ENCODE assay signal across 8 cellular contexts in the genomic region with DNA sequence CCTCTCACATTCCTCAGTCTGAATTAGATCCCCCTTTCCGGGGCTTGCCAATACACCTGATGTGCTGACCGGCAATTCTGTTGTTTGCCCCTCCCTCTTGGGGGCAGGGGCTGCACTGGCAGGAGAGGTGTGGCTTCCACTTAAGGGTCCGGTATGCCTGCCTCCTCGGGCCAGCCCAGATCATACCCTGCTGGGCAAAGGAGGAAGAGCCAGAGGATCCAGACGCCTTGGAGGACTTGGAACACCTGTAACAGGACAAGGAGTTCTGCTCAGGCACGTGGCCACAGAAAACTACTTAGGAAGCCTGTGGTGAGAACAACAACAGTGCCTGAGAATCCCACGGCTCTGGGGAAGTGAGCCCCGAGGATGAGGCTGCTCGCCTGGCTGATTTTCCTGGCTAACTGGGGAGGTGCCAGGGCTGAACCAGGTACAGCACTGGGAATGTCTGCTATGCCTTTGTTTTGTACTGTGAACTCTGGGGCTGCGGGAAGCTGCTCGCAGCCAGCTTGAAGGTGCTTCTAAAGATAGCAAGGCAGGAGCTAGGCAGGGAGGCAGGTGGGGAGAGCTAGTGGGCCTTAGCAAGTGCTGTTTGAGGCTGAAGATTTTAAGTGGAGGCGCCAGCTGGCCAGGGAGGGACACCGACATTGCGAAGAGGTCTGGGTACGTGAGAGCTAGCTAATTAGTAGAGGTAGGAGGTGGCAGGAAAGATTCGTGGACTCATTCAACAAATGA. TPM values are rescaled to one million over a fixed set of nuclear protein-coding genes. Genes with fewer than 3 reads are reported as not detected.
DNase-seq lines count a peak whose midpoint lies in the region; ATAC-seq and TF ChIP-seq lines count a peak whose summit lies in the region.

A gene with protein sequence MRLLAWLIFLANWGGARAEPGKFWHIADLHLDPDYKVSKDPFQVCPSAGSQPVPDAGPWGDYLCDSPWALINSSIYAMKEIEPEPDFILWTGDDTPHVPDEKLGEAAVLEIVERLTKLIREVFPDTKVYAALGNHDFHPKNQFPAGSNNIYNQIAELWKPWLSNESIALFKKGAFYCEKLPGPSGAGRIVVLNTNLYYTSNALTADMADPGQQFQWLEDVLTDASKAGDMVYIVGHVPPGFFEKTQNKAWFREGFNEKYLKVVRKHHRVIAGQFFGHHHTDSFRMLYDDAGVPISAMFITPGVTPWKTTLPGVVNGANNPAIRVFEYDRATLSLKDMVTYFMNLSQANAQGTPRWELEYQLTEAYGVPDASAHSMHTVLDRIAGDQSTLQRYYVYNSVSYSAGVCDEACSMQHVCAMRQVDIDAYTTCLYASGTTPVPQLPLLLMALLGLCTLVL (plus strand): TSS at position 183 of the 732 bp plus-strand sequence. CDS start 184 bp downstream, at position 367.

- POLR2A ChIA-PET in CD8-positive, alpha-beta T cell (lab: Charles Lee), result interaction anchor here (0.7 kb wide), 1 partner anchor 234 kb away, joined by 3 read pairs; no protein-coding TSS in a partner anchor

- 6% methylated on average over 6 of the region's 16 CpGs; no CpG with 5 or more reads in 1 of the 2 donors for WGBS in gastroesophageal sphincter (ENCODE audit: low coverage in 1 of 2), 2 donors
- 5 to 8% (median 6%) methylated on average over 16 of the region's 16 CpGs for WGBS in spleen, 5 donors

- intact Hi-C loops in CD8-positive, alpha-beta T cell (cut with DNase I, micrococcal nuclease), result no loop called here
- intact Hi-C loops in spleen (cut with DNase I; ENCODE audit: low total_unique reads) (no loop called here), left ventricle myocardium superior (cut with micrococcal nuclease) (no loop called here)

- no peak for ATAC-seq in CD8-positive, alpha-beta T cell
- ATAC-seq in SK-N-SH treated with all-trans-retinoic acid at 6 μM for 48 hours (peak; percentile 93), gastroesophageal sphincter (peak; percentile 36), HG03442 (IDR thresholded peaks at IDR 0.05; ENCODE audit: unreplicated experiment) (no peak), GM18502 (IDR thresholded peaks at IDR 0.05; ENCODE audit: poor library complexity, unreplicated experiment) (no peak), left ventricle myocardium superior (no peak)

- no peaks in the 10 kb centered on the region for H3K9me3 Mint-ChIP-seq in CD8-positive, alpha-beta T cell

- TF ChIP-seq EP300 in gastroesophageal sphincter (IDR thresholded peaks at IDR 0.05), result no peak

- H3K27ac ChIP-seq in CD8-positive, alpha-beta T cell (ENCODE audit: low read depth, low read length), result no peak within 1 kb of the TSS
- H3K27ac ChIP-seq in gastroesophageal sphincter (no peak within 1 kb of the TSS), spleen (no peak within 1 kb of the TSS)

- H3K9me3 ChIP-seq in CD8-positive, alpha-beta T cell (ENCODE audit: low read length), result no peaks in the 10 kb centered on the region
- H3K9me3 ChIP-seq in gastroesophageal sphincter, result no peaks in the 10 kb centered on the region
- H3K9me3 ChIP-seq in spleen, result no peaks in the 10 kb centered on the region

- CTCF ChIA-PET in CD8-positive, alpha-beta T cell (lab: Charles Lee), result interaction anchor here (1.0 to 9.3 kb wide), 2 partner anchors 22 to 44 kb away, joined by 3 to 115 read pairs; no protein-coding TSS in a partner anchor

- peaks cover 15% of the 10 kb centered on the region for H3K4me1 Mint-ChIP-seq in CD8-positive, alpha-beta T cell (ENCODE audit: low read depth)

- H3K4me1 ChIP-seq in CD8-positive, alpha-beta T cell (ENCODE audit: insufficient read depth, low read length), result peaks cover 6% of the 10 kb centered on the region
- H3K4me1 ChIP-seq in gastroesophageal sphincter (peaks cover 0 to 8% (median 0%) of the 10 kb centered on the region in 3 donors), spleen (peaks cover 0 to 35% (median 10%) of the 10 kb centered on the region in 6 donors)

- no peak for TF ChIP-seq POLR2A in gastroesophageal sphincter (IDR thresholded peaks at IDR 0.05)
- no peak for TF ChIP-seq POLR2A in spleen (IDR thresholded peaks at IDR 0.05)

- H3K27me3 Mint-ChIP-seq in CD8-positive, alpha-beta T cell (ENCODE audit: low read depth), result peaks cover 20% of the 10 kb centered on the region

- TF ChIP-seq CTCF in CD8-positive, alpha-beta T cell (IDR thresholded peaks at IDR 0.05), result no peak
- TF ChIP-seq CTCF in gastroesophageal sphincter (IDR thresholded peaks at IDR 0.05), result no peak
- no peak for TF ChIP-seq CTCF in spleen (IDR thresholded peaks at IDR 0.05 in 8 of 11, conservative IDR thresholded peaks at IDR 0.05 in 3 of 11)

- no peak within 1 kb of the TSS for H3K27ac Mint-ChIP-seq in CD8-positive, alpha-beta T cell

- no peaks in the 10 kb centered on the region for H3K27me3 ChIP-seq in CD8-positive, alpha-beta T cell (ENCODE audit: insufficient read depth, low read length)
- H3K27me3 ChIP-seq in gastroesophageal sphincter (peaks cover 45% of the 10 kb centered on the region), spleen (replicated peaks in 1 of 7) (peaks cover 0 to 35% (median 0%) of the 10 kb centered on the region in 7 donors)

- DNase-seq in CD8-positive, alpha-beta T cell, result no peak
- peak; percentile 71 for DNase-seq in HK-2 (ENCODE audit: unreplicated experiment)
- DNase-seq in spleen, result peak; percentile 49
- DNase-seq in left ventricle myocardium superior, result no peak

- H3K4me3 Mint-ChIP-seq in CD8-positive, alpha-beta T cell, result peak within 1 kb of the TSS; percentile 42

- peak within 1 kb of the TSS; percentile 11 for H3K4me3 ChIP-seq in CD8-positive, alpha-beta T cell (ENCODE audit: low read depth, low read length)
- no peak within 1 kb of the TSS for H3K4me3 ChIP-seq in gastroesophageal sphincter
- peak within 1 kb of the TSS in 2 of 8 donors; percentile 2 to 48 for H3K4me3 ChIP-seq in spleen

- H3K36me3 ChIP-seq in CD8-positive, alpha-beta T cell (ENCODE audit: insufficient read depth, low read length), result no peaks in the 10 kb centered on the region
- H3K36me3 ChIP-seq in gastroesophageal sphincter (no peaks in the 10 kb centered on the region), spleen (no peaks in the 10 kb centered on the region)

- no peaks in the 10 kb centered on the region for H3K36me3 Mint-ChIP-seq in CD8-positive, alpha-beta T cell

TF ChIP-seq in SK-N-SH treated with all-trans-retinoic acid at 6 μM for 48 hours, 23 proteins besides CTCF, POLR2A, EP300 and RAD21:
- TF ChIP-seq PPARA (CRISPR knock-in tag; IDR thresholded peaks at IDR 0.05; ENCODE audit: borderline replicate concordance) (no peak), TCF4 (CRISPR knock-in tag; IDR thresholded peaks at IDR 0.05; ENCODE audit: borderline replicate concordance) (no peak), OSR1 (CRISPR knock-in tag; IDR thresholded peaks at IDR 0.05) (no peak), ZNF565 (CRISPR knock-in tag; conservative IDR thresholded peaks at IDR 0.05; ENCODE audit: low read depth) (no peak), ZNF8 (CRISPR knock-in tag; IDR thresholded peaks at IDR 0.05) (no peak)
- TF ChIP-seq, protein P1, sequence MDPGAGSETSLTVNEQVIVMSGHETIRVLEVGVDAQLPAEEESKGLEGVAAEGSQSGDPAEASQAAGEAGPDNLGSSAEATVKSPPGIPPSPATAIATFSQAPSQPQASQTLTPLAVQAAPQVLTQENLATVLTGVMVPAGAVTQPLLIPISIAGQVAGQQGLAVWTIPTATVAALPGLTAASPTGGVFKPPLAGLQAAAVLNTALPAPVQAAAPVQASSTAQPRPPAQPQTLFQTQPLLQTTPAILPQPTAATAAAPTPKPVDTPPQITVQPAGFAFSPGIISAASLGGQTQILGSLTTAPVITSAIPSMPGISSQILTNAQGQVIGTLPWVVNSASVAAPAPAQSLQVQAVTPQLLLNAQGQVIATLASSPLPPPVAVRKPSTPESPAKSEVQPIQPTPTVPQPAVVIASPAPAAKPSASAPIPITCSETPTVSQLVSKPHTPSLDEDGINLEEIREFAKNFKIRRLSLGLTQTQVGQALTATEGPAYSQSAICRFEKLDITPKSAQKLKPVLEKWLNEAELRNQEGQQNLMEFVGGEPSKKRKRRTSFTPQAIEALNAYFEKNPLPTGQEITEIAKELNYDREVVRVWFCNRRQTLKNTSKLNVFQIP (CRISPR knock-in tag; IDR thresholded peaks at IDR 0.05; ENCODE audit: borderline replicate concordance, low read depth), result no peak

RNA-seq across cellular contexts. Expression of the gene that starts here (rescaled TPM):
- total RNA-seq in CD8-positive, alpha-beta T cell, result not detected
- total RNA-seq in gastroesophageal sphincter (1 to 10 TPM in 1 of 4 donors, under 1 TPM in 1, not detected in 2; 0.31 to 1.1 TPM), spleen (1 to 10 TPM in 6 of 7 donors, under 1 TPM in 1; 0.46 to 2.5 (median 1.4) TPM), left ventricle myocardium superior (not detected)
- under 1 TPM in 2 of 3 donors, not detected in 1; 0.13 to 0.21 TPM for polyA plus RNA-seq in spleen

Comparison
In these comparisons a context has a peak if more than half of its experiments do, and no peak if none do; other contexts are left out.
1. ATAC-seq: peak in SK-N-SH treated with all-trans-retinoic acid at 6 μM for 48 hours (single experiment) and gastroesophageal sphincter (single experiment); none in CD8-positive, alpha-beta T cell (single experiment), HG03442 (single experiment), GM18502 (single experiment) and left ventricle myocardium superior (single experiment).
2. DNase-seq: peak in HK-2 (single experiment) and spleen (single experiment); none in CD8-positive, alpha-beta T cell (0 of 7) and left ventricle myocardium superior (single experiment).